In the genomic region with DNA sequence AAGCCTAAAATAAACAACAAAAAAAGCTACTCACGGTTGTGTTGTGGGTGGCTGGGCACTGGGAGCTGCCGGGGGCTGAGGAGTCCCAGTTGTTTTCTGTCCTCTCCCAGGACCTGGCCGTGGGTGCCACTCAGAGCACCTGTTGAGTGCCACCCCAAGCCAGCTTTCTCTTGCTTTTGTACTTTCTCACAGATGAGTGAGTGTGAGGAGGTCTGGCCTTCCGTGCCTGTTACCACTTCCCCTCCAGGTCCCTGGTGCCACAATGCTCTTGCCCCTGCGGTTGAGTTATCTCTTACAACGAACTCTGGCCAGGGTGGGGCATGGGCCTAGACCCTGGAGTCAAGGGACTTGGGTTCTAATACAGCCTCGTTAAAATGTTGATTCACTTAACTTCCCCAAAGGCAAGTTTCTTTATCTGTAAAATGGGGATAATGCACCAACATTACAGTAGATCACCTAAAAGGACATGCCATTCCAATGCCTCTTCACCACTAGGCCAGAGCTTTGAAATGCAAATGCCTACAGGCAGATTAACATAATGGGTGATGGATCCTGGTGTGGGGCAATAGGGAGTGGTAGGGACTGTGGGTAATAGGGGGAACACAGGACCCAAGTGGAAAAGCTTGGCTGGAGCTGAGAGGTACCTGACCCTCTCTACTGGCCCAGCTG, we compare ENCODE assay signal across 12 cellular contexts. TPM values are rescaled to one million over a fixed set of nuclear protein-coding genes. Genes with fewer than 3 reads are reported as not detected.
DNase-seq lines count a peak whose midpoint lies in the region; ATAC-seq lines count a peak whose summit lies in the region.
"Had no signal": no experiment of that assay in that cellular context is flagged by ENCODE, and none has a peak within 500 bp of the region (broad histone marks: within the 10 kb centered on the region; RNA-seq: fewer than 3 reads in every experiment).

A gene (minus strand): TSS at position 151 of the 669 bp plus-strand sequence. CDS start 37,745 bp downstream, outside the sequence.

- no peaks in the 10 kb centered on the region for H3K36me3 Mint-ChIP-seq in activated naive CD4-positive, alpha-beta T cell treated with anti-CD3 and anti-CD28 coated beads, Interleukin-2, amount 10 ng/mL, durations not matched to agents 7 days and 5 days

- peak within 1 kb of the TSS; percentile 69 for H3K27ac Mint-ChIP-seq in activated naive CD4-positive, alpha-beta T cell treated with anti-CD3 and anti-CD28 coated beads, Interleukin-2, amount 10 ng/mL, durations not matched to agents 7 days and 5 days
- H3K27ac Mint-ChIP-seq in stimulated activated naive CD8-positive, alpha-beta T cell treated with anti-CD3 and anti-CD28 coated beads, Interleukin-15, amount 100 ng/mL, for 72 hours, result no peak within 1 kb of the TSS

- intact Hi-C loops in Right ventricle myocardium superior (cut with DNase I), result no loop called here

- H3K9me3 Mint-ChIP-seq in activated naive CD4-positive, alpha-beta T cell treated with anti-CD3 and anti-CD28 coated beads, Interleukin-2, amount 10 ng/mL, durations not matched to agents 7 days and 5 days, result peaks cover 1% of the 10 kb centered on the region
- no peaks in the 10 kb centered on the region for H3K9me3 Mint-ChIP-seq in stimulated activated naive CD8-positive, alpha-beta T cell treated with anti-CD3 and anti-CD28 coated beads, Interleukin-15, amount 100 ng/mL, for 72 hours

- H3K4me1 Mint-ChIP-seq in activated naive CD4-positive, alpha-beta T cell treated with anti-CD3 and anti-CD28 coated beads, Interleukin-2, amount 10 ng/mL, durations not matched to agents 7 days and 5 days, result peaks cover 60% of the 10 kb centered on the region
- peaks cover 79% of the 10 kb centered on the region for H3K4me1 Mint-ChIP-seq in stimulated activated naive CD8-positive, alpha-beta T cell treated with anti-CD3 and anti-CD28 coated beads, Interleukin-15, amount 100 ng/mL, for 72 hours

- DNase-seq in activated naive CD4-positive, alpha-beta T cell treated with anti-CD3 and anti-CD28 coated beads, Interleukin-2, amount 10 ng/mL, durations not matched to agents 7 days and 5 days, result peak; percentile 48
- DNase-seq in activated naive CD4-positive, alpha-beta T cell (lab: John Stamatoyannopoulos, UW), result no peak
- peak; percentile 70 for DNase-seq in NAMALWA (ENCODE audit: low spot score)
- peak; percentile 28 for DNase-seq in activated gamma-delta T cell treated with anti-CD3 and anti-CD28 coated beads, Interleukin-2, amount 50 U/mL, for 16 hours (ENCODE audit: low read depth)
- no peak for DNase-seq in stimulated activated naive CD8-positive, alpha-beta T cell treated with anti-CD3 and anti-CD28 coated beads, Interleukin-15, amount 100 ng/mL, for 72 hours
- no peak for DNase-seq in Right ventricle myocardium superior
- DNase-seq in SW480 (ENCODE audit: low spot score), result no peak
- DNase-seq in cerebellar nuclear complex (lab: John Stamatoyannopoulos, UW), result no peak
- DNase-seq: erythroblast, NCI-H2081 treated with DMSO at 0.1 percent for 48 hours, sigmoid colon had no signal

- H3K27me3 Mint-ChIP-seq in activated naive CD4-positive, alpha-beta T cell treated with anti-CD3 and anti-CD28 coated beads, Interleukin-2, amount 10 ng/mL, durations not matched to agents 7 days and 5 days, result peaks cover 15% of the 10 kb centered on the region
- no peaks in the 10 kb centered on the region for H3K27me3 Mint-ChIP-seq in stimulated activated naive CD8-positive, alpha-beta T cell treated with anti-CD3 and anti-CD28 coated beads, Interleukin-15, amount 100 ng/mL, for 72 hours

- CTCF ChIA-PET in activated naive CD4-positive, alpha-beta T cell treated with anti-CD3 and anti-CD28 coated beads, Interleukin-2, amount 10 ng/mL, durations not matched to agents 7 days and 5 days (lab: Charles Lee), result interaction anchor here (1.4 to 1.6 kb wide), 2 partner anchors 36 to 103 kb away, joined by 3 to 6 read pairs; no protein-coding TSS in a partner anchor

- peak within 1 kb of the TSS; percentile 18 for H3K4me3 Mint-ChIP-seq in activated naive CD4-positive, alpha-beta T cell treated with anti-CD3 and anti-CD28 coated beads, Interleukin-2, amount 10 ng/mL, durations not matched to agents 7 days and 5 days
- H3K4me3 Mint-ChIP-seq in stimulated activated naive CD8-positive, alpha-beta T cell treated with anti-CD3 and anti-CD28 coated beads, Interleukin-15, amount 100 ng/mL, for 72 hours, result peak within 1 kb of the TSS; percentile 32 to 46

- ATAC-seq in stimulated activated naive CD8-positive, alpha-beta T cell treated with anti-CD3 and anti-CD28 coated beads, Interleukin-15, amount 100 ng/mL, for 72 hours, result peak; percentile 21
- ATAC-seq in Right ventricle myocardium superior (ENCODE audit: poor library complexity), result no peak

RNA-seq across cellular contexts. Expression of the gene that starts here (rescaled TPM):
- total RNA-seq in Right ventricle myocardium superior, result not detected
- total RNA-seq: sigmoid colon, SK-MEL-5 had no signal

Comparison
In these comparisons a context has a peak if more than half of its experiments do, and no peak if none do; other contexts are left out.
1. DNase-seq: peak in activated naive CD4-positive, alpha-beta T cell treated with anti-CD3 and anti-CD28 coated beads, Interleukin-2, amount 10 ng/mL, durations not matched to agents 7 days and 5 days (single experiment), NAMALWA (single experiment) and activated gamma-delta T cell treated with anti-CD3 and anti-CD28 coated beads, Interleukin-2, amount 50 U/mL, for 16 hours (single experiment); none in activated naive CD4-positive, alpha-beta T cell (0 of 4), stimulated activated naive CD8-positive, alpha-beta T cell treated with anti-CD3 and anti-CD28 coated beads, Interleukin-15, amount 100 ng/mL, for 72 hours (0 of 2), Right ventricle myocardium superior (single experiment), SW480 (single experiment) and cerebellar nuclear complex (0 of 2).